Comparison of ENCODE assay signal across 8 cellular contexts in the genomic region with DNA sequence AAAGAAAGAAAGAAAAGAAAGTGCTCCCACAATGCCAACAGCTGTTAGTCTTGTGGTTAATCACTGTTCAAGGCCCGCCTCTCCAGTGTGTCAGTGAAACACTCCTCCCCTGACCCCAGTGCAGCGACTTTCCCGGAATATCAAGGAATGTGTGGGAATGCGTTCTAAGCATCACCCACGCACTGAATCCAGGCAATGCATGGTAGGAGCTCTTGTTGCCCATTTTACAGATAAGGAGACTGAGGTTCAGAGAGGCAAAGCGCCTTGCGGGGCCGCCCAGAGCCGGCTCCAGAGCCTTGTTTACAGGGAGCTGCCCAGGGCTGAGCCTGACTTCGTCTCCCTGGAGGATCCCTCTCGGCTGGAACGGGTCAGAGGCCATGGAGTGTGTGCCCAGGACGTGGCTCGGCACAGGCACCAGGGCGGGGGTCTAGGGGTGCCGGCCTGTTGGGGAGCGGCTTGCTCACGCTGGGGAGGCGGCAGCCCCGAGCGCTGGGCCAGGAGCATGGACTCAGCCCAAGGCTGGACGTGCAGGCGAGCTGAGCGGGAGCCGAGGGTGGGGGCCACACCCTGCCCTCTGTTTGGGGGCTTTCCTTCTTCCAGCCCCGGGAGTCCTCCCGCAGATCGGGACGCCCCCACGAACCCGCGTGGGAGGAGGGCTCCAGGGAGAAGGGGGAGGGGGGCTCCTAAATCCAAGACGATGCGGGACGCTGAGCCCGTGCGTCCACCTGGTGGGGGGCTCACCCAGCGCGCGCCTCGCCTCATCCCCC. TPM values are rescaled to one million over a fixed set of nuclear protein-coding genes. Genes with fewer than 3 reads are reported as not detected.
A peak's percentile ranks its signal among the peaks of the same experiment; 100 is the strongest.
DNase-seq lines count a peak whose midpoint lies in the region; ATAC-seq lines count a peak whose summit lies in the region.

No MANE protein-coding gene starts in this region.

- no peak for DNase-seq in Right ventricle myocardium inferior (ENCODE audit: missing footprints)
- DNase-seq in cardiac septum (ENCODE audit: low spot score) = no peak
- DNase-seq in OCI-M1 (lab: John Stamatoyannopoulos, UW) = peak; percentile 25
- peak; percentile 62 for DNase-seq in cerebellar cortex (ENCODE audit: low spot score)
- no peak for DNase-seq in left colon
- peak; percentile 89 for DNase-seq in stromal cell of bone marrow (ENCODE audit: low read depth)
- no peak for DNase-seq in NCI-H774 (lab: John Stamatoyannopoulos, UW)
- no peak for DNase-seq in SW480 (ENCODE audit: low spot score)

- intact Hi-C loops in Right ventricle myocardium inferior (cut with DNase I) (no loop called here), cardiac septum (cut with DNase I) (loop anchor here (2.0 kb wide), 1 partner anchor 18 kb away; the partner anchor contains the start of gene ST6GALNAC4), left colon (cut with DNase I, micrococcal nuclease) (no loop called here)

- ATAC-seq in Right ventricle myocardium inferior (peak; percentile 52), left colon (peak; percentile 28)

RNA-seq across cellular contexts. Expression of gene ST6GALNAC6, which starts 0.8 kb away (rescaled TPM):
- total RNA-seq in Right ventricle myocardium inferior (43.3 TPM), cardiac septum (49.4 TPM), left colon (100 to 1,000 TPM; 222 to 302 TPM)

RNA-seq across cellular contexts. Expression of gene ST6GALNAC4, which starts 18.2 kb away (rescaled TPM):
- total RNA-seq in Right ventricle myocardium inferior (21.9 TPM), cardiac septum (48.1 TPM), left colon (10 to 100 TPM; 37.5 to 46.9 TPM)

RNA-seq across cellular contexts. Expression of gene AK1, which starts 21.1 kb away (rescaled TPM):
- total RNA-seq in Right ventricle myocardium inferior = 880 TPM
- 484 TPM for total RNA-seq in cardiac septum
- total RNA-seq in left colon = 100 to 1,000 TPM; 114 to 141 TPM

RNA-seq across cellular contexts. Expression of gene PIP5KL1, which starts 32.0 kb away (rescaled TPM):
- total RNA-seq in Right ventricle myocardium inferior = not detected
- 0.57 TPM for total RNA-seq in cardiac septum
- total RNA-seq in left colon = 1 to 10 TPM; 1.3 to 1.9 TPM

RNA-seq across cellular contexts. Expression of gene DPM2, which starts 39.0 kb away (rescaled TPM):
- total RNA-seq in Right ventricle myocardium inferior (11.9 TPM), cardiac septum (14.9 TPM), left colon (10 to 100 TPM; 25.1 to 28.6 TPM)

Comparison
In these comparisons a context has a peak if more than half of its experiments do, and no peak if none do; other contexts are left out.
1. DNase-seq: peak in OCI-M1 (single experiment), cerebellar cortex (single experiment) and stromal cell of bone marrow (single experiment); none in Right ventricle myocardium inferior (single experiment), cardiac septum (single experiment), left colon (0 of 2), NCI-H774 (single experiment) and SW480 (single experiment).